In genomic region chr2:127943186-127943585, GRCh38 we compare ENCODE assay signal across 3 cellular contexts.
TF ChIP-seq lines count a peak whose summit lies in the region.

No MANE protein-coding gene starts in this region.

TF ChIP-seq in IMR-90, 13 proteins besides CTCF, POLR2A, EP300 and RAD21:
- TF ChIP-seq RFX5 (IDR thresholded peaks at IDR 0.05; ENCODE audit: low read depth, low read length) (no peak), BHLHE40 (IDR thresholded peaks at IDR 0.05; ENCODE audit: low read depth, low read length) (no peak), CEBPB (IDR thresholded peaks at IDR 0.05; ENCODE audit: low read depth, low read length) (no peak), MAZ (IDR thresholded peaks at IDR 0.05; ENCODE audit: borderline replicate concordance, low read depth, low read length) (no peak), RCOR1 (IDR thresholded peaks at IDR 0.05; ENCODE audit: insufficient replicate concordance, low read length) (no peak), NFE2L2 (IDR thresholded peaks at IDR 0.05; ENCODE audit: low read depth, low read length) (no peak), CHD1 (IDR thresholded peaks at IDR 0.05; ENCODE audit: low read depth, low read length) (no peak), MXI1 (IDR thresholded peaks at IDR 0.05; ENCODE audit: borderline replicate concordance, low read depth, low read length) (no peak), USF2 (IDR thresholded peaks at IDR 0.05; ENCODE audit: low read depth, low read length) (no peak), MAFK (IDR thresholded peaks at IDR 0.05; ENCODE audit: low read depth, low read length) (no peak), SMC3 (IDR thresholded peaks at IDR 0.05; ENCODE audit: low read depth, low read length) (no peak), FOS (IDR thresholded peaks at IDR 0.05; ENCODE audit: low read depth, low read length) (no peak)
- TF ChIP-seq, protein P1, sequence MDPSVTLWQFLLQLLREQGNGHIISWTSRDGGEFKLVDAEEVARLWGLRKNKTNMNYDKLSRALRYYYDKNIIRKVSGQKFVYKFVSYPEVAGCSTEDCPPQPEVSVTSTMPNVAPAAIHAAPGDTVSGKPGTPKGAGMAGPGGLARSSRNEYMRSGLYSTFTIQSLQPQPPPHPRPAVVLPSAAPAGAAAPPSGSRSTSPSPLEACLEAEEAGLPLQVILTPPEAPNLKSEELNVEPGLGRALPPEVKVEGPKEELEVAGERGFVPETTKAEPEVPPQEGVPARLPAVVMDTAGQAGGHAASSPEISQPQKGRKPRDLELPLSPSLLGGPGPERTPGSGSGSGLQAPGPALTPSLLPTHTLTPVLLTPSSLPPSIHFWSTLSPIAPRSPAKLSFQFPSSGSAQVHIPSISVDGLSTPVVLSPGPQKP (IDR thresholded peaks at IDR 0.05; ENCODE audit: borderline replicate concordance, low read depth, low read length) = no peak

TF ChIP-seq in K562, 482 proteins besides CTCF, POLR2A, EP300 and RAD21:
- no peak for TF ChIP-seq TEAD2 (tag; IDR thresholded peaks at IDR 0.05)
- 0 out of 2 replicates have a peak, but pooled peaks have one; percentile 20 for TF ChIP-seq FOSL1 (tag; conservative IDR thresholded peaks at IDR 0.05)
- no peak for TF ChIP-seq BRCA1 (IDR thresholded peaks at IDR 0.05)
- no peak for TF ChIP-seq BRCA1 (CRISPR knock-in tag; IDR thresholded peaks at IDR 0.05)
- TF ChIP-seq PRPF4 (IDR thresholded peaks at IDR 0.05; ENCODE audit: insufficient read depth, low read depth, low read length, poor library complexity, severe bottlenecking) = no peak
- TF ChIP-seq ZKSCAN3 (CRISPR knock-in tag; IDR thresholded peaks at IDR 0.05) = no peak
- no peak for TF ChIP-seq ZNF140 (CRISPR knock-in tag; IDR thresholded peaks at IDR 0.05)
- TF ChIP-seq SMAD1 (IDR thresholded peaks at IDR 0.05; ENCODE audit: low read depth, low read length, partially characterized antibody) = no peak

TF ChIP-seq in WTC11, 78 proteins besides CTCF, POLR2A, EP300 and RAD21:
- no peak for TF ChIP-seq FOXP1 (CRISPR knock-in tag; IDR thresholded peaks at IDR 0.05; ENCODE audit: borderline replicate concordance)
- TF ChIP-seq ZNF121 (CRISPR knock-in tag; IDR thresholded peaks at IDR 0.05) = no peak
